11 cellular contexts compared by ENCODE assay signal in genomic region chr2:135245055-135245454, GRCh38.
DNase-seq lines count a peak whose midpoint lies in the region; ATAC-seq and TF ChIP-seq lines count a peak whose summit lies in the region.
"Had no signal": no experiment of that assay in that cellular context is flagged by ENCODE, and none has a peak within 500 bp of the region (broad histone marks: within the 10 kb centered on the region; RNA-seq: fewer than 3 reads in every experiment).

No MANE protein-coding gene starts in this region.

- peak; percentile 26 for DNase-seq in NCI-H748 (lab: John Stamatoyannopoulos, UW; ENCODE audit: unreplicated experiment)
- no peak for DNase-seq in NCI-H748 treated with DMSO at 0.1 percent for 48 hours (lab: John Stamatoyannopoulos, UW)
- DNase-seq in activated naive CD8-positive, alpha-beta T cell treated with anti-CD3 and anti-CD28 coated beads, Interleukin-2, amount 50 U/mL, for 24 hours: peak; percentile 12
- DNase-seq in myocyte (ENCODE audit: low read depth): peak; percentile 15
- no peak for DNase-seq in chondrocyte (ENCODE audit: low spot score)
- DNase-seq in left lobe of liver (ENCODE audit: low spot score): no peak
- DNase-seq: adrenal gland, SIG-M5, substantia nigra had no signal

- no peaks in the 10 kb centered on the region for H3K27me3 ChIP-seq in Loucy (ENCODE audit: insufficient read depth, low read length, poor library complexity, severe bottlenecking)
- H3K27me3 ChIP-seq: adrenal gland had no signal

- H3K4me3 Mint-ChIP-seq in activated naive CD8-positive, alpha-beta T cell treated with anti-CD3 and anti-CD28 coated beads, Interleukin-2, amount 50 U/mL, for 24 hours: no peak overlapping the region
- H3K4me3 Mint-ChIP-seq in chondrocyte (ENCODE audit: unreplicated experiment): no peak overlapping the region

- no peaks in the 10 kb centered on the region for H3K27me3 Mint-ChIP-seq in activated naive CD8-positive, alpha-beta T cell treated with anti-CD3 and anti-CD28 coated beads, Interleukin-2, amount 50 U/mL, for 24 hours
- H3K27me3 Mint-ChIP-seq in chondrocyte (ENCODE audit: low read depth): no peaks in the 10 kb centered on the region

- H3K27ac Mint-ChIP-seq in activated naive CD8-positive, alpha-beta T cell treated with anti-CD3 and anti-CD28 coated beads, Interleukin-2, amount 50 U/mL, for 24 hours: peak overlapping the region; percentile 79
- no peak overlapping the region for H3K27ac Mint-ChIP-seq in chondrocyte (ENCODE audit: unreplicated experiment)

- H3F3A ChIP-seq in Loucy (ENCODE audit: low read depth): no peaks in the 10 kb centered on the region

- peaks cover 5% of the 10 kb centered on the region for H3K36me3 Mint-ChIP-seq in activated naive CD8-positive, alpha-beta T cell treated with anti-CD3 and anti-CD28 coated beads, Interleukin-2, amount 50 U/mL, for 24 hours (ENCODE audit: low read depth)
- peaks cover 5% of the 10 kb centered on the region for H3K36me3 Mint-ChIP-seq in chondrocyte (ENCODE audit: low read depth)

- no peaks in the 10 kb centered on the region; the same call in 1 of the 2 replicates for H3K9me3 ChIP-seq in Loucy (ENCODE audit: insufficient read depth, low read depth, low read length)
- H3K9me3 ChIP-seq: adrenal gland had no signal

- TF ChIP-seq CTCF in Loucy (conservative IDR thresholded peaks at IDR 0.05; ENCODE audit: low read length) (no peak), chondrocyte (IDR thresholded peaks at IDR 0.05) (no peak)

- H3K4me1 ChIP-seq in Loucy (ENCODE audit: insufficient read depth, low read length, poor library complexity, severe bottlenecking): peaks cover 8% of the 10 kb centered on the region
- H3K4me1 ChIP-seq: adrenal gland had no signal

- H2AFZ ChIP-seq in Loucy (ENCODE audit: low read length): no peak overlapping the region

- H3K4me3 ChIP-seq in Loucy (ENCODE audit: low read length, poor library complexity, severe bottlenecking): no peak overlapping the region
- H3K4me3 ChIP-seq: adrenal gland had no signal

- peaks cover 9% of the 10 kb centered on the region for H3K9me3 Mint-ChIP-seq in activated naive CD8-positive, alpha-beta T cell treated with anti-CD3 and anti-CD28 coated beads, Interleukin-2, amount 50 U/mL, for 24 hours
- H3K9me3 Mint-ChIP-seq in chondrocyte (ENCODE audit: low read depth): peaks cover 11% of the 10 kb centered on the region

- peak overlapping the region; percentile 35 for H3K4me2 ChIP-seq in Loucy (ENCODE audit: low read depth, low read length, poor library complexity, severe bottlenecking)

- H3K79me2 ChIP-seq in Loucy (ENCODE audit: insufficient read depth, low read length): no peaks in the 10 kb centered on the region

- no peaks in the 10 kb centered on the region for H4K20me1 ChIP-seq in Loucy (ENCODE audit: insufficient read depth, low read length, poor library complexity, severe bottlenecking)

- H3K9ac ChIP-seq in Loucy (ENCODE audit: low read depth, low read length, poor library complexity, severe bottlenecking): no peak overlapping the region

- peaks cover 25% of the 10 kb centered on the region for H3K4me1 Mint-ChIP-seq in activated naive CD8-positive, alpha-beta T cell treated with anti-CD3 and anti-CD28 coated beads, Interleukin-2, amount 50 U/mL, for 24 hours
- H3K4me1 Mint-ChIP-seq in chondrocyte (ENCODE audit: low read depth): no peaks in the 10 kb centered on the region

- H3K36me3 ChIP-seq in Loucy (ENCODE audit: insufficient read depth, low read length): no peaks in the 10 kb centered on the region
- H3K36me3 ChIP-seq: adrenal gland had no signal

- ATAC-seq in activated naive CD8-positive, alpha-beta T cell treated with anti-CD3 and anti-CD28 coated beads, Interleukin-2, amount 50 U/mL, for 24 hours: peak; percentile 99
- ATAC-seq in HG03175 (IDR thresholded peaks at IDR 0.05; ENCODE audit: unreplicated experiment) (no peak), left lobe of liver (no peak)

- no peaks in the 10 kb centered on the region for H3K9me2 ChIP-seq in Loucy (replicated peaks; ENCODE audit: low read depth, low read length)

Comparison
In these comparisons a context has a peak if more than half of its experiments do, and no peak if none do; other contexts are left out.
1. DNase-seq: peak in NCI-H748 (single experiment), activated naive CD8-positive, alpha-beta T cell treated with anti-CD3 and anti-CD28 coated beads, Interleukin-2, amount 50 U/mL, for 24 hours (single experiment) and myocyte (single experiment); none in NCI-H748 treated with DMSO at 0.1 percent for 48 hours (single experiment), chondrocyte (single experiment) and left lobe of liver (single experiment).